ENCODE assay signal across 8 cellular contexts in the genomic region with DNA sequence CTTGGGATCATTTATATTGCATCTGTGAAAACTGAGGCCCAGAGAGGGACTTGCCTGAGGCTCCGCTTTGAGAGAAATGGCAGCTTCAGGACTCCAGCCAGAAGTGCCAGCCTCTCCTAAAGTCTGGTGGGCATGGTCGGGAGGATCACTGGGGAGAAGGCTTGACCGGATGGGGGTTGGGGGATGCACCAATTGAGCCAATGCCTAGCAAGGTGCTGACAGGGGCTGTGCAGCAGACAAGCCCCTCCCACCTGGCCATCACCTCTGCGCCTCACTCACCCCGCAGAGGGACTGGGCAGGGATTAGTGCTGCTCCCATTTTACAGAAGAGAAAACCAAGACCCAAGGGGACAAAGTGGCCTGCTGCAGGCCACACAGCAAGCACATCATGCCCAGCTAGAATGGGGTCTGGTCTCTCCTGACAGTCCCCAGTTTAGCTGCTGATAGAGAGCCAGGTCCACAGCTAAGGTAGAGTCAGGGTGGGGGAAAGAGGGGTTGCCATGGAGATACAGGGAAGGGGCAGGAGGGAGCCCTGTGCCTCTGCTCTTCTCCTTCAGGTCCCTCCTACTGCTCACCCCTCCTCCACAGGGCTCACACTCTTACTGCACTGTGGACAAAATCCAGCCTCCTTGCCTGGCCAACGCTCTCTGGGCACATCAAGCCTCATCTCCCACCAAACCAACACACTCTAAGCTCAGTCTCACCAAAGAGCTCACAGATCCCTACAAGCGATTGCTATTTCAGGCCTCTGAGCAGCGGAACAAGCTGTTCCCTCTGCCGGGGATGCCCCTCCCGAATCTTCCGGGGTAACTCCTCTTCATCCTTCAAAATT.
DNase-seq lines count a peak whose midpoint lies in the region; ATAC-seq and TF ChIP-seq lines count a peak whose summit lies in the region.

No MANE protein-coding gene starts in this region.

- H3K4me3 Mint-ChIP-seq in activated naive CD8-positive, alpha-beta T cell treated with anti-CD3 and anti-CD28 coated beads, Interleukin-2, amount 50 U/mL, for 24 hours = peak overlapping the region; percentile 35
- no peak overlapping the region for H3K4me3 Mint-ChIP-seq in stimulated activated memory B cell treated with anti-CD40 and anti-IgM and Interleukin-4, amounts not matched to agents 10 μg/mL and 1 μg/mL and 100 μg/mL, for 72 hours

- CTCF ChIA-PET in HEK293 (lab: Yijun Ruan, JAX) = interaction anchor here (0.6 to 3.2 kb wide), 6 partner anchors 9 to 116 kb away, joined by 3 to 23 read pairs (median 4); no protein-coding TSS in a partner anchor

- H3K9me3 Mint-ChIP-seq in activated naive CD8-positive, alpha-beta T cell treated with anti-CD3 and anti-CD28 coated beads, Interleukin-2, amount 50 U/mL, for 24 hours = no peaks in the 10 kb centered on the region
- no peaks in the 10 kb centered on the region for H3K9me3 Mint-ChIP-seq in stimulated activated memory B cell treated with anti-CD40 and anti-IgM and Interleukin-4, amounts not matched to agents 10 μg/mL and 1 μg/mL and 100 μg/mL, for 72 hours

- H3K27me3 Mint-ChIP-seq in activated naive CD8-positive, alpha-beta T cell treated with anti-CD3 and anti-CD28 coated beads, Interleukin-2, amount 50 U/mL, for 24 hours = no peaks in the 10 kb centered on the region
- H3K27me3 Mint-ChIP-seq in stimulated activated memory B cell treated with anti-CD40 and anti-IgM and Interleukin-4, amounts not matched to agents 10 μg/mL and 1 μg/mL and 100 μg/mL, for 72 hours = no peaks in the 10 kb centered on the region

- no peak overlapping the region for H3K4me3 ChIP-seq in HEK293 (ENCODE audit: low read depth, low read length)

- DNase-seq in activated naive CD8-positive, alpha-beta T cell treated with anti-CD3 and anti-CD28 coated beads, Interleukin-2, amount 50 U/mL, for 24 hours = no peak
- DNase-seq in NCI-H345 (lab: John Stamatoyannopoulos, UW) = no peak
- DNase-seq in HuH-7.5 (ENCODE audit: low spot score) = no peak
- no peak for DNase-seq in germinal center (ENCODE audit: low spot score)
- DNase-seq in OCI-M1 (lab: John Stamatoyannopoulos, UW) = no peak

- no peaks in the 10 kb centered on the region for H3K27me3 ChIP-seq in layer of hippocampus (ENCODE audit: control insufficient read depth, insufficient read depth, low read length)

- peaks cover 0 to 5% of the 10 kb centered on the region in 2 experiments; a peak in 1 of 3 replicates for H3K36me3 ChIP-seq in HEK293 (ENCODE audit: control insufficient read depth in 2 of 2, insufficient read depth in 1 of 2, low read length in 2 of 2)

- peak overlapping the region; percentile 72 for H3K27ac Mint-ChIP-seq in activated naive CD8-positive, alpha-beta T cell treated with anti-CD3 and anti-CD28 coated beads, Interleukin-2, amount 50 U/mL, for 24 hours
- peak overlapping the region; percentile 94 for H3K27ac Mint-ChIP-seq in stimulated activated memory B cell treated with anti-CD40 and anti-IgM and Interleukin-4, amounts not matched to agents 10 μg/mL and 1 μg/mL and 100 μg/mL, for 72 hours

- H3K4me1 Mint-ChIP-seq in activated naive CD8-positive, alpha-beta T cell treated with anti-CD3 and anti-CD28 coated beads, Interleukin-2, amount 50 U/mL, for 24 hours = peaks cover 38% of the 10 kb centered on the region
- peaks cover 77% of the 10 kb centered on the region for H3K4me1 Mint-ChIP-seq in stimulated activated memory B cell treated with anti-CD40 and anti-IgM and Interleukin-4, amounts not matched to agents 10 μg/mL and 1 μg/mL and 100 μg/mL, for 72 hours

- peaks cover 10% of the 10 kb centered on the region for H3K36me3 Mint-ChIP-seq in activated naive CD8-positive, alpha-beta T cell treated with anti-CD3 and anti-CD28 coated beads, Interleukin-2, amount 50 U/mL, for 24 hours (ENCODE audit: low read depth)
- no peaks in the 10 kb centered on the region for H3K36me3 Mint-ChIP-seq in stimulated activated memory B cell treated with anti-CD40 and anti-IgM and Interleukin-4, amounts not matched to agents 10 μg/mL and 1 μg/mL and 100 μg/mL, for 72 hours

- no peak for TF ChIP-seq CTCF in HEK293 (tag by site-specific recombination; IDR thresholded peaks at IDR 0.05)

- no peaks in the 10 kb centered on the region for H3K9me3 ChIP-seq in HEK293 (ENCODE audit: control insufficient read depth, insufficient read depth, low read depth, low read length)

- ATAC-seq in activated naive CD8-positive, alpha-beta T cell treated with anti-CD3 and anti-CD28 coated beads, Interleukin-2, amount 50 U/mL, for 24 hours = no peak
- ATAC-seq in stimulated activated memory B cell treated with anti-CD40 and anti-IgM and Interleukin-4, amounts not matched to agents 10 μg/mL and 1 μg/mL and 100 μg/mL, for 72 hours = no peak

- H3K4me1 ChIP-seq in HEK293 (ENCODE audit: control insufficient read depth, insufficient read depth, low read length) = peaks cover 6% of the 10 kb centered on the region; the same call in 1 of the 2 replicates

- POLR2A ChIA-PET in HEK293 (lab: Yijun Ruan, JAX) = interaction anchor here (0.6 to 0.9 kb wide), 4 partner anchors 91 to 178 kb away, joined by 3 to 5 read pairs (median 4); a partner anchor contains a TSS

- H3K27ac ChIP-seq in HEK293 (ENCODE audit: extremely low read depth, low read depth, low read length) (peak overlapping the region; percentile 21; the same call in 1 of the 2 replicates), layer of hippocampus (ENCODE audit: low read depth, low read length) (peak overlapping the region; percentile 98)

TF ChIP-seq in HEK293, 187 proteins besides CTCF, POLR2A, EP300 and RAD21:
- TF ChIP-seq GLI4 (tag by site-specific recombination; IDR thresholded peaks at IDR 0.05) (no peak), ZBTB17 (tag by site-specific recombination; IDR thresholded peaks at IDR 0.05) (peak; percentile 62), ZNF341 (tag by site-specific recombination; IDR thresholded peaks at IDR 0.05; ENCODE audit: low read depth) (peak; percentile 95), ZNF121 (tag by site-specific recombination; IDR thresholded peaks at IDR 0.05) (0 out of 2 replicates have a peak, but pooled peaks have one; percentile 1), EGR2 (tag by site-specific recombination; IDR thresholded peaks at IDR 0.05; ENCODE audit: low read depth) (0 out of 2 replicates have a peak, but pooled peaks have one; percentile 4), ZNF214 (tag by site-specific recombination; IDR thresholded peaks at IDR 0.05; ENCODE audit: borderline replicate concordance) (no peak), GLIS1 (tag by site-specific recombination; IDR thresholded peaks at IDR 0.05) (no peak), YY1 (tag by site-specific recombination; IDR thresholded peaks at IDR 0.05) (no peak), TCF7L2 (IDR thresholded peaks at IDR 0.05; ENCODE audit: borderline replicate concordance, low read depth, low read length) (no peak)
- TF ChIP-seq, protein P1, sequence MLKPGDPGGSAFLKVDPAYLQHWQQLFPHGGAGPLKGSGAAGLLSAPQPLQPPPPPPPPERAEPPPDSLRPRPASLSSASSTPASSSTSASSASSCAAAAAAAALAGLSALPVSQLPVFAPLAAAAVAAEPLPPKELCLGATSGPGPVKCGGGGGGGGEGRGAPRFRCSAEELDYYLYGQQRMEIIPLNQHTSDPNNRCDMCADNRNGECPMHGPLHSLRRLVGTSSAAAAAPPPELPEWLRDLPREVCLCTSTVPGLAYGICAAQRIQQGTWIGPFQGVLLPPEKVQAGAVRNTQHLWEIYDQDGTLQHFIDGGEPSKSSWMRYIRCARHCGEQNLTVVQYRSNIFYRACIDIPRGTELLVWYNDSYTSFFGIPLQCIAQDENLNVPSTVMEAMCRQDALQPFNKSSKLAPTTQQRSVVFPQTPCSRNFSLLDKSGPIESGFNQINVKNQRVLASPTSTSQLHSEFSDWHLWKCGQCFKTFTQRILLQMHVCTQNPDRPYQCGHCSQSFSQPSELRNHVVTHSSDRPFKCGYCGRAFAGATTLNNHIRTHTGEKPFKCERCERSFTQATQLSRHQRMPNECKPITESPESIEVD (tag by site-specific recombination; IDR thresholded peaks at IDR 0.05) = no peak
